ENCODE assay signal across 11 cellular contexts in the genomic region with DNA sequence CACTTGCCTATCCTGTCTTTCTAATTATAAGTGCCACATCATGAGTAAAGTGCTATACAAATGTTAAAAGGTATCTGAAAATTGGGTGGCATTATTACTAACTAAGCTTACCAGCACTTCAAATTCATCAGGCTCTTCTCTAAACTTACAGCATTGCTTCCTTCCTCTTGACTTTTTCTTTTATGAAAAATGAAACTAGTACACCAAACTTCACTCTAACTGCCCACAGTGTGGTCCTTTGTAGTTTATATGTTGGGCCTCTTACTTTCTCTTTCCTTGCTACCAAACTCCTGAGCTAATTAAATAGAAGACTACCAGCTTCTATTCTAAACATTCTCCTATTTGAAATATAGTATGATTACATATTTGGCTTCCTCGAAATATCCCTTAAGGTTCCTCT.
A peak's percentile ranks its signal among the peaks of the same experiment; 100 is the strongest.
DNase-seq lines count a peak whose midpoint lies in the region; ATAC-seq and TF ChIP-seq lines count a peak whose summit lies in the region.
"Had no signal": no experiment of that assay in that cellular context is flagged by ENCODE, and none has a peak within 500 bp of the region (broad histone marks: within the 10 kb centered on the region; RNA-seq: fewer than 3 reads in every experiment).

No MANE protein-coding gene starts in this region.

- H3K9me3 ChIP-seq in SJCRH30 (replicated peaks) (no peaks in the 10 kb centered on the region), gastroesophageal sphincter (no peaks in the 10 kb centered on the region)

- H2AFZ ChIP-seq in ACC112 (ENCODE audit: low read length, unreplicated experiment): no peak overlapping the region

- H3K4me3 ChIP-seq in ACC112 (ENCODE audit: low read depth, low read length): peak overlapping the region; percentile 26
- H3K4me3 ChIP-seq in SJCRH30: no peak overlapping the region
- H3K4me3 ChIP-seq in gastroesophageal sphincter: no peak overlapping the region

- H3K36me3 ChIP-seq in ACC112 (ENCODE audit: insufficient read depth, low read length) (peaks cover 26% of the 10 kb centered on the region), SJCRH30 (peaks cover 18% of the 10 kb centered on the region; the same call in 1 of the 2 replicates), gastroesophageal sphincter (peaks cover 0 to 14% of the 10 kb centered on the region in 2 donors)

- TF ChIP-seq EP300 in gastroesophageal sphincter (IDR thresholded peaks at IDR 0.05): no peak

- DNase-seq in SJCRH30 (no peak), iPS-NIHi11 (ENCODE audit: low spot score) (no peak), NCI-H226 (no peak), kidney glomerular epithelial cell (lab: John Stamatoyannopoulos, UW) (no peak), NCI-H2196 (lab: John Stamatoyannopoulos, UW; ENCODE audit: unreplicated experiment) (no peak)
- DNase-seq: activated CD4-positive, alpha-beta T cell treated with anti-CD3 and anti-CD28 coated beads for 4 hours; NCI-H2107; nephron progenitor cell had no signal

- H3K27ac ChIP-seq in ACC112 (ENCODE audit: low read depth, low read length) (peak overlapping the region; percentile 69), SJCRH30 (peak overlapping the region; percentile 60), gastroesophageal sphincter (peak overlapping the region; percentile 23 to 58 (median 49))

- peaks cover 38% of the 10 kb centered on the region for H3K4me1 ChIP-seq in ACC112 (ENCODE audit: control insufficient read depth, insufficient read depth, low read length, unreplicated experiment)
- H3K4me1 ChIP-seq in SJCRH30: peaks cover 17% of the 10 kb centered on the region
- H3K4me1 ChIP-seq in gastroesophageal sphincter: peaks cover 13 to 19% (median 14%) of the 10 kb centered on the region in 3 donors

- no peak for TF ChIP-seq CTCF in gastroesophageal sphincter (IDR thresholded peaks at IDR 0.05)

- no peaks in the 10 kb centered on the region for H3K27me3 ChIP-seq in ACC112 (ENCODE audit: insufficient read depth, low read length)
- no peaks in the 10 kb centered on the region for H3K27me3 ChIP-seq in SJCRH30
- no peaks in the 10 kb centered on the region for H3K27me3 ChIP-seq in gastroesophageal sphincter

- peaks cover 31% of the 10 kb centered on the region for H3K79me2 ChIP-seq in ACC112 (ENCODE audit: control insufficient read depth, insufficient read depth, low read length, unreplicated experiment)

- ATAC-seq in GM19351 (IDR thresholded peaks at IDR 0.05; ENCODE audit: unreplicated experiment): peak; percentile 66
- ATAC-seq in gastroesophageal sphincter: no peak

- WGBS in gastroesophageal sphincter (ENCODE audit: low coverage in 1 of 2), 2 donors: 75% methylated on average over 1 of the region's 1 CpG; no CpG with 5 or more reads in 1 of the 2 donors

- TF ChIP-seq POLR2A in gastroesophageal sphincter (IDR thresholded peaks at IDR 0.05): no peak
